ENCODE assay signal across 16 cellular contexts in the genomic region with DNA sequence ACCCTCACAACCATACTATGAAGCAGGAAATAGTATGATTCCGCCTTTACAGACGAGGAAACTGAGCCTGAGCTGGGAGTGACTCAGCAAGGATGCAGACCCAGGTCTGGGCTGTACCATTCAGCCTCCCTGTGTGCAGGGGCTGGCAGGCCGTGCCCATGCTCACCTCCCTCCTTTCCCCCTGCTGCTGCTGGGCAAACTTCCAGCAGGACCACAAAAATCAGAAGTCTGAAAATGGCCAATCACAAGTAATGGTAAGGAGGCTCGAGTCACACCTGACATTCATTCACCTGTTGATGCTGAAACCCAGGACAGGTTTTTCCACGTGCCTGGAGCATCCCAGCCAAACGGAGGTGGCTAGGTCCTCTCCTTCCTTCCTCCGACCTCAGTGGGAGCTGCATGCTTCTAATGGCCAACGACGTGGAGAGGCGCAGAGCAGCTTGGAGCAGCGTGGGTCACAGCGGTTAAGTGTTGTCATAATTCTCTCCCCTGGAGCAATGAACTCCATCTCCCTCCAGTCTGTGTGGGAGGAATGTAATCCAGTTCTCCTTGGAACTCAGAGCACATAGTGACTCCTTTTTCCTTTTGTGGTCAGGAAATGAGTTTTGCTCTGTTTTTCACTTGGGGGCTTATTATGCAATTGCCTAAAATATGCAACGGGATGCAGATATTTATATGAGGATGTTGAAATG.
DNase-seq lines count a peak whose midpoint lies in the region; ATAC-seq, FAIRE-seq and TF ChIP-seq lines count a peak whose summit lies in the region.
"Had no signal": no experiment of that assay in that cellular context is flagged by ENCODE, and none has a peak within 500 bp of the region (broad histone marks: within the 10 kb centered on the region; RNA-seq: fewer than 3 reads in every experiment).

No MANE protein-coding gene starts in this region.

- H3K9ac ChIP-seq in adipocyte (ENCODE audit: low read length), result no peak overlapping the region
- H3K9ac ChIP-seq: neural progenitor cell had no signal

- 13 to 29% methylated on average over 1 of the region's 13 CpGs for WGBS in gastroesophageal sphincter (ENCODE audit: low coverage in 1 of 2), 2 donors
- WGBS in pancreas, 2 donors, result 65 to 75% methylated on average over 13 of the region's 13 CpGs

- H3K36me3 ChIP-seq in left ventricle myocardium inferior, result no peaks in the 10 kb centered on the region
- H3K36me3 ChIP-seq in adipocyte (ENCODE audit: control insufficient read depth, insufficient read depth, low read length, severe bottlenecking), result no peaks in the 10 kb centered on the region
- H3K36me3 ChIP-seq in gastroesophageal sphincter, result no peaks in the 10 kb centered on the region
- no peaks in the 10 kb centered on the region for H3K36me3 ChIP-seq in uterus
- no peaks in the 10 kb centered on the region for H3K36me3 ChIP-seq in pancreas
- H3K36me3 ChIP-seq: neural progenitor cell, Peyer's patch had no signal

- TF ChIP-seq POLR2A in gastroesophageal sphincter (IDR thresholded peaks at IDR 0.05), result no peak
- no peak for TF ChIP-seq POLR2A in uterus (IDR thresholded peaks at IDR 0.05)

- ATAC-seq in Right ventricle myocardium superior (ENCODE audit: poor library complexity), result peak; percentile 66
- peak; percentile 38 for ATAC-seq in gastroesophageal sphincter
- ATAC-seq in HG03095 (IDR thresholded peaks at IDR 0.05; ENCODE audit: unreplicated experiment), result no peak
- no peak for ATAC-seq in pancreas
- ATAC-seq: A549, GM23338 had no signal

- no peaks in the 10 kb centered on the region for H3K9me3 ChIP-seq in left ventricle myocardium inferior (replicated peaks)
- peaks cover 11% of the 10 kb centered on the region for H3K9me3 ChIP-seq in adipocyte (ENCODE audit: control insufficient read depth, low read length)
- no peaks in the 10 kb centered on the region for H3K9me3 ChIP-seq in gastroesophageal sphincter
- no peaks in the 10 kb centered on the region for H3K9me3 ChIP-seq in uterus
- no peaks in the 10 kb centered on the region for H3K9me3 ChIP-seq in pancreas

- intact Hi-C loops in Right ventricle myocardium superior (cut with DNase I) (no loop called here), left ventricle myocardium inferior (cut with micrococcal nuclease) (no loop called here), uterus (cut with DNase I; ENCODE audit: low total_unique reads) (no loop called here), pancreas (cut with DNase I) (no loop called here)

- H3K27ac ChIP-seq in left ventricle myocardium inferior (replicated peaks), result no peak overlapping the region
- H3K27ac ChIP-seq in gastroesophageal sphincter, result no peak overlapping the region
- H3K27ac ChIP-seq in uterus, result peak overlapping the region in 1 of 2 donors; percentile 41
- no peak overlapping the region for H3K27ac ChIP-seq in pancreas
- H3K27ac ChIP-seq: A549, dorsolateral prefrontal cortex, neural progenitor cell had no signal

- H3K27me3 ChIP-seq in left ventricle myocardium inferior (ENCODE audit: low read depth) (no peaks in the 10 kb centered on the region), adipocyte (replicated peaks; ENCODE audit: control insufficient read depth, insufficient read depth, low read length) (peaks cover 40% of the 10 kb centered on the region), gastroesophageal sphincter (no peaks in the 10 kb centered on the region), uterus (no peaks in the 10 kb centered on the region), pancreas (peaks cover 0 to 6% (median 0%) of the 10 kb centered on the region in 4 donors)
- H3K27me3 ChIP-seq: neural progenitor cell, Peyer's patch had no signal

- DNase-seq in Right ventricle myocardium superior (no peak), left ventricle myocardium inferior (no peak), adipocyte (ENCODE audit: low read depth) (peak; percentile 74), uterus (peak; percentile 60 to 68), pancreas (no peak)
- no peak for DNase-seq in stimulated activated CD4-positive, alpha-beta T cell treated with anti-CD3 and anti-CD28 coated beads, Interleukin-4, amount 100 ng/mL, for 24 hours
- DNase-seq: activated B cell treated with CpG ODN at 0.5 μM for 24 hours; dorsolateral prefrontal cortex; Peyer's patch; stimulated activated CD4-positive, alpha-beta T cell treated with anti-CD3 and anti-CD28 coated beads, Interleukin-2, amount 100 ng/mL, for 24 hours had no signal

- H3K4me1 ChIP-seq in left ventricle myocardium inferior (peaks cover 17% of the 10 kb centered on the region), adipocyte (ENCODE audit: control insufficient read depth, insufficient read depth, low read length) (peaks cover 10% of the 10 kb centered on the region), gastroesophageal sphincter (peaks cover 0 to 39% (median 3%) of the 10 kb centered on the region in 3 donors), uterus (no peaks in the 10 kb centered on the region), pancreas (peaks cover 0 to 5% (median 0%) of the 10 kb centered on the region in 3 donors)

- no peak for TF ChIP-seq EP300 in gastroesophageal sphincter (IDR thresholded peaks at IDR 0.05)

- H3K4me3 ChIP-seq in left ventricle myocardium inferior, result no peak overlapping the region
- H3K4me3 ChIP-seq in adipocyte (ENCODE audit: low read length), result no peak overlapping the region
- H3K4me3 ChIP-seq in gastroesophageal sphincter, result no peak overlapping the region
- no peak overlapping the region for H3K4me3 ChIP-seq in uterus
- no peak overlapping the region for H3K4me3 ChIP-seq in pancreas
- H3K4me3 ChIP-seq: A549, dorsolateral prefrontal cortex, GM23338, neural progenitor cell, Peyer's patch had no signal

- FAIRE-seq in pancreas (lab: Jason Lieb, UNC), result no peak
- FAIRE-seq: A549, G401.6 had no signal

- no peak for TF ChIP-seq CTCF in left ventricle myocardium inferior (IDR thresholded peaks at IDR 0.05; ENCODE audit: borderline replicate concordance)
- TF ChIP-seq CTCF in gastroesophageal sphincter (IDR thresholded peaks at IDR 0.05), result no peak
- no peak for TF ChIP-seq CTCF in uterus (IDR thresholded peaks at IDR 0.05)
- no peak for TF ChIP-seq CTCF in pancreas (IDR thresholded peaks at IDR 0.05)

Comparison
In these comparisons a context has a peak if more than half of its experiments do, and no peak if none do; other contexts are left out.
1. ATAC-seq: peak in Right ventricle myocardium superior (single experiment) and gastroesophageal sphincter (single experiment); none in HG03095 (single experiment) and pancreas (0 of 4).
2. DNase-seq: peak in adipocyte (single experiment) and uterus (2 of 2); none in Right ventricle myocardium superior (single experiment), left ventricle myocardium inferior (single experiment), stimulated activated CD4-positive, alpha-beta T cell treated with anti-CD3 and anti-CD28 coated beads, Interleukin-4, amount 100 ng/mL, for 24 hours (single experiment) and pancreas (0 of 6).